8 cellular contexts compared by ENCODE assay signal in the genomic region with DNA sequence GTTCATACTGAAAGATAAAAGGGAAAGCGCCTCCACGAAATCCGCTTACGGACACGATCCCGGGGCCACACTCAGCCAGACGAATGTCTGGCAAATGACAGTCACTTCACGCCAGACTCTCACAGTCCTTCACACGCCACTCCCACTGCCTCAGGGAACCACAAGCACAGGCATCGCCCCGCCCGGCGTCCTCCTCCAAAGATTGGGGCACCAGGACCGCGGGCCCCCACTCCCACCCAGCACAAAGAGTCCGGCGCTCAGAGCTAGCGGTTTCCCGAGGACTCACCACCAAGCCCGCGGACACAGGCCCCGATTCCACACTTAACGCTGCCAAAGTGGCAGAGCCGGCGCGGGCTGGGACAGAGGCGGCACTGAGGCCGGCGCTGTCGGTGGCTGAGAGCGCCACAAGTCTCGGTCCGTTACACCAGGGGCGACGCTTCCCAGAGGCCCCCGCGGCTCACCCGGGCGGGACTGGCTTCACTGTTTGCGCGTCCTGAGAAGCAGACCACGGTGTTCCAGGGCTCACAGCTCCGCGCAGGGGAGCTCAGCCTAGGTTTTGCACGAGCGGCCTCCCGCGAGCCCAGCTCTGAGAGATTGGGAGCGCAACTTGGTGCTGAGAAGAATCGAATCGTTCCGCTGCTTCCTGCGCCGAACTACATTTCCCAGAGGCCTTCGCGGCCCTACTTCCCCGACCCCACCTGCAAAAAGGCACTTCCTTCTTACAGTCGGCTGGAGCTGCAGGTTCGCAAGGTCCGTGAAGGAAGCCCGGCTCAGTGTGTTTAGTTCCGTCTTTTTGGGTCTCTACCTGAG. TPM values are rescaled to one million over a fixed set of nuclear protein-coding genes. Genes with fewer than 3 reads are reported as not detected.
DNase-seq lines count a peak whose midpoint lies in the region; ATAC-seq lines count a peak whose summit lies in the region.

TSS of gene ZNF569 (minus strand) at position 647 of the 810 bp plus-strand sequence. CDS start 22,523 bp downstream, outside the sequence.

- H3K27me3 ChIP-seq in HUES6 (ENCODE audit: control insufficient read depth, insufficient read depth, low read length) (no peaks in the 10 kb centered on the region), mucosa of stomach (ENCODE audit: control insufficient read depth, insufficient read depth, low read length) (no peaks in the 10 kb centered on the region)

- H3K4me1 ChIP-seq in HUES6 (ENCODE audit: control insufficient read depth, insufficient read depth, low read length) (no peaks in the 10 kb centered on the region), mucosa of stomach (ENCODE audit: control insufficient read depth, insufficient read depth, low read length) (peaks cover 8% of the 10 kb centered on the region)

- H3K27ac ChIP-seq in HUES6 (ENCODE audit: low read depth, low read length): peak within 1 kb of the TSS; percentile 32; the same call in 1 of the 2 replicates

- H3K9me3 ChIP-seq in HUES6 (ENCODE audit: control insufficient read depth, insufficient read depth, low read depth, low read length): peaks cover 12% of the 10 kb centered on the region; the same call in 1 of the 2 replicates
- H3K9me3 ChIP-seq in mucosa of stomach (ENCODE audit: control insufficient read depth, low read length): no peaks in the 10 kb centered on the region

- peak within 1 kb of the TSS; percentile 77 for H3K9ac ChIP-seq in HUES6 (ENCODE audit: low read length)
- peak within 1 kb of the TSS; percentile 73 for H3K9ac ChIP-seq in mucosa of stomach (ENCODE audit: low read length)

- peaks cover 11% of the 10 kb centered on the region for H3K9me3 Mint-ChIP-seq in activated T-cell treated with anti-CD3 and anti-CD28 coated beads, Interleukin-2, amount 50 U/mL, for 4 hours

- H3K4me3 ChIP-seq in HUES6 (ENCODE audit: low read depth, low read length): peak within 1 kb of the TSS; percentile 87
- H3K4me3 ChIP-seq in mucosa of stomach (ENCODE audit: low read length): peak within 1 kb of the TSS; percentile 33

- H3K4me1 Mint-ChIP-seq in activated T-cell treated with anti-CD3 and anti-CD28 coated beads, Interleukin-2, amount 50 U/mL, for 4 hours (ENCODE audit: low read depth): peaks cover 39% of the 10 kb centered on the region

- H3K4me3 Mint-ChIP-seq in activated T-cell treated with anti-CD3 and anti-CD28 coated beads, Interleukin-2, amount 50 U/mL, for 4 hours: peak within 1 kb of the TSS; percentile 98

- ATAC-seq in GM21390 (IDR thresholded peaks at IDR 0.05; ENCODE audit: unreplicated experiment) (peak; percentile 60), esophagus mucosa (peak; percentile 90)
- peak; percentile 74 to 77 for ATAC-seq in activated T-cell treated with anti-CD3 and anti-CD28 coated beads, Interleukin-2, amount 50 U/mL, for 4 hours

- DNase-seq in Caki2 (ENCODE audit: low read depth): peak; percentile 95
- peak; percentile 97 for DNase-seq in OCI-M1 (lab: John Stamatoyannopoulos, UW)
- peak; percentile 79 for DNase-seq in activated T-cell treated with anti-CD3 and anti-CD28 coated beads, Interleukin-2, amount 50 U/mL, for 4 hours
- peak; percentile 86 for DNase-seq in stimulated activated CD8-positive, alpha-beta memory T cell treated with anti-CD3 and anti-CD28 coated beads, Interleukin-4, amount 100 ng/mL, for 48 hours

- no peaks in the 10 kb centered on the region for H3K27me3 Mint-ChIP-seq in activated T-cell treated with anti-CD3 and anti-CD28 coated beads, Interleukin-2, amount 50 U/mL, for 4 hours (ENCODE audit: low read depth)

- in situ Hi-C loops in Caki2 (cut with HindIII; ENCODE audit: low pct_unique_long_range_greater_than_20kb, low sequenced_read_pairs): no loop called here

- H3K36me3 ChIP-seq in HUES6 (ENCODE audit: control insufficient read depth, insufficient read depth, low read length): peaks cover 35% of the 10 kb centered on the region
- H3K36me3 ChIP-seq in mucosa of stomach (ENCODE audit: control insufficient read depth, insufficient read depth, low read length): no peaks in the 10 kb centered on the region

- peaks cover 21% of the 10 kb centered on the region for H3K36me3 Mint-ChIP-seq in activated T-cell treated with anti-CD3 and anti-CD28 coated beads, Interleukin-2, amount 50 U/mL, for 4 hours (ENCODE audit: insufficient read depth)

RNA-seq across cellular contexts. Expression of gene ZNF569, which starts in this region (rescaled TPM):
- total RNA-seq in Caki2 (2014; rRNA removed; shearing (Covaris generic); ENCODE audit: low replicate concordance): 1.4 and 6.3 TPM in 2 replicates
- 1 to 10 TPM; 4.8 to 5.3 (median 5.1) TPM for total RNA-seq in activated T-cell treated with anti-CD3 and anti-CD28 coated beads, Interleukin-2, amount 50 U/mL, for 4 hours
- 1.9 TPM for total RNA-seq in esophagus mucosa

Comparison
In these comparisons a context has a peak if more than half of its experiments do, and no peak if none do; other contexts are left out.
1. Peak in every context shown above with its lines: DNase-seq, ATAC-seq, H3K4me3 ChIP-seq and H3K27ac ChIP-seq.